ENCODE assay signal across 24 cellular contexts in the genomic region with DNA sequence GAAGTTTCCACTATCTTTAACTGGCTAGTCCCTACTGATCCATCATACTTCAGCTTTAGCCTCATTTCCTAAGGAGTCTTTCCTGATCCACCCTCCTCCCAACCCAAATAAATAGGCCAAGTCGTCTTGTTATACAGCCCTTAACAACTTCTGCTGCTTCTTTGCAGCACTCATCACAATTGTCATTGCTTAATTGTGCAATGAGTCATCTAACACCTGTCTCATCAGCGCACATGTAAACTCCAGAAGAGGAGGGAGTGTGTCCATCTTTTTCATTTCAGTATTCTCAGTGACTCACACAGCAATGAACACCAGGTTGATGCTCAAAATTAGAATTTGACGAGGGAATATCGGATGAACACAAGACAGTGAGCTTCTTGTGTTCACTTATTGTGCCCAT.
"Had no signal": no experiment of that assay in that cellular context is flagged by ENCODE, and none has a peak within 500 bp of the region (broad histone marks: within the 10 kb centered on the region; RNA-seq: fewer than 3 reads in every experiment).

No MANE protein-coding gene starts in this region.

- DNase-seq: activated CD4-positive, alpha-beta memory T cell treated with anti-CD3 and anti-CD28 coated beads, Interleukin-2, amount 10 ng/mL, durations not matched to agents 7 days and 5 days; activated CD4-positive, alpha-beta T cell treated with anti-CD3 and anti-CD28 coated beads for 36 hours; activated CD4-positive, alpha-beta T cell treated with anti-CD3 and anti-CD28 coated beads, Interleukin-2, amount 50 U/mL, for 1 hour; activated gamma-delta T cell; activated naive CD4-positive, alpha-beta T cell treated with anti-CD3 and anti-CD28 coated beads for 36 hours; activated T-cell treated with anti-CD3 and anti-CD28 coated beads for 4 hours; activated T-cell treated with anti-CD3 and anti-CD28 coated beads, Interleukin-2, amount 50 U/mL, for 48 hours; anterior cingulate cortex; colonic mucosa; KG1; NCI-H1092 treated with DMSO at 0.1 percent for 48 hours; NCI-H1436; NCI-H187 treated with DMSO at 0.1 percent for 48 hours; NCI-H2081 treated with DMSO at 0.1 percent for 48 hours; NCI-H2171 treated with DMSO at 0.1 percent for 48 hours; NCI-H345; NCI-H510A; NCI-H69; RPMI8226; SK-N-SH; T-helper 1 cell; WERI-Rb-1 had no signal

- H3K36me3 ChIP-seq: colonic mucosa, WERI-Rb-1 had no signal

- ATAC-seq: activated CD4-positive, alpha-beta T cell treated with anti-CD3 and anti-CD28 coated beads for 36 hours; activated T-helper 17 cell treated with anti-CD3 and anti-CD28 coated beads, Interleukin-2, amount 50 U/mL, for 72 hours; Right ventricle myocardium inferior had no signal

- H3K27ac ChIP-seq: colonic mucosa, WERI-Rb-1 had no signal

- H3K9me3 ChIP-seq: colonic mucosa, SK-N-SH had no signal

- H3K4me1 ChIP-seq: colonic mucosa had no signal

- H3K27me3 ChIP-seq: colonic mucosa had no signal

- H3K4me3 ChIP-seq: colonic mucosa had no signal
